Comparison of ENCODE assay signal across 8 cellular contexts in genomic region chr3:10758304-10759037, GRCh38. TPM values are rescaled to one million over a fixed set of nuclear protein-coding genes. Genes with fewer than 3 reads are reported as not detected.
A peak's percentile ranks its signal among the peaks of the same experiment; 100 is the strongest.
DNase-seq lines count a peak whose midpoint lies in the region; ATAC-seq, FAIRE-seq and TF ChIP-seq lines count a peak whose summit lies in the region.

No MANE protein-coding gene starts in this region.

- TF ChIP-seq POLR2A in GM12878 (IDR thresholded peaks at IDR 0.05; ENCODE audit: low read depth, low read length): no peak

- H3K79me2 ChIP-seq in SU-DHL-6 (ENCODE audit: insufficient read depth, low read length) (no peaks in the 10 kb centered on the region), GM12878 (ENCODE audit: control insufficient read depth, insufficient read depth, low read length) (no peaks in the 10 kb centered on the region)

- H3K36me3 ChIP-seq in CD4-positive, CD25-positive, alpha-beta regulatory T cell (ENCODE audit: control insufficient read depth, insufficient read depth, low read length): no peaks in the 10 kb centered on the region
- no peaks in the 10 kb centered on the region for H3K36me3 ChIP-seq in SU-DHL-6 (ENCODE audit: low read length)
- no peaks in the 10 kb centered on the region for H3K36me3 ChIP-seq in GM12878 (ENCODE audit: control insufficient read depth in 2 of 2, insufficient read depth in 2 of 2, low read length in 1 of 2)

- H3K27ac Mint-ChIP-seq in CD4-positive, CD25-positive, alpha-beta regulatory T cell: no peak overlapping the region

- ATAC-seq in CD4-positive, CD25-positive, alpha-beta regulatory T cell (ENCODE audit: low read depth in 2 of 2): peak; percentile 48 to 51
- ATAC-seq in GM19025 (IDR thresholded peaks at IDR 0.05; ENCODE audit: low read depth, unreplicated experiment) (peak; percentile 57), GM12878 (peak; percentile 96)

- peak; percentile 15 to 61 (median 33) for DNase-seq in CD4-positive, CD25-positive, alpha-beta regulatory T cell
- DNase-seq in LoVo (ENCODE audit: low spot score) (peak; percentile 75), GM12878 (ENCODE audit: low read depth, low spot score) (peak; percentile 16), iPS-NIHi11 (ENCODE audit: low spot score) (peak; percentile 85)
- DNase-seq in stimulated activated CD4-positive, alpha-beta T cell treated with anti-CD3 and anti-CD28 coated beads, Interleukin-12 subunit alpha, Interleukin-12 subunit beta, amount 100 ng/mL, for 24 hours (ENCODE audit: low read depth in 2 of 2): peak; percentile 12 to 33
- no peak for DNase-seq in effector CD8-positive, alpha-beta T cell (lab: John Stamatoyannopoulos, UW)

- peak; percentile 27 for TF ChIP-seq CTCF in SU-DHL-6 (IDR thresholded peaks at IDR 0.05; ENCODE audit: insufficient read depth, low read length, poor library complexity, severe bottlenecking)
- TF ChIP-seq CTCF in GM12878 (IDR thresholded peaks at IDR 0.05 in 2 of 3, conservative IDR thresholded peaks at IDR 0.05 in 1 of 3; ENCODE audit: control insufficient read depth in 2 of 3, extremely low read depth in 1 of 3, insufficient read depth in 1 of 3, low read depth in 3 of 3, low read length in 3 of 3): peak; percentile 67 to 86 (median 73)

- WGBS in GM12878 (ENCODE audit: insufficient coverage, insufficient replicate concordance, low lambda C conversion rate, missing lambda C conversion rate): 18% methylated on average over 14 of the region's 14 CpGs

- peaks cover 4% of the 10 kb centered on the region for H3K27me3 ChIP-seq in CD4-positive, CD25-positive, alpha-beta regulatory T cell (ENCODE audit: control insufficient read depth, insufficient read depth, low read length)
- H3K27me3 ChIP-seq in SU-DHL-6 (ENCODE audit: low read length) (no peaks in the 10 kb centered on the region), GM12878 (replicated peaks in 1 of 2; ENCODE audit: control insufficient read depth in 2 of 2, insufficient read depth in 2 of 2, low read length in 1 of 2) (0 out of 4 replicates have a peak, but pooled peaks cover 0 to 3% of the 10 kb centered on the region in 2 experiments)

- no peaks in the 10 kb centered on the region for H3K9me2 ChIP-seq in SU-DHL-6 (replicated peaks; ENCODE audit: insufficient read depth, low read length)

- H2AFZ ChIP-seq in SU-DHL-6 (ENCODE audit: low read depth, low read length, severe bottlenecking) (no peak overlapping the region), GM12878 (ENCODE audit: control insufficient read depth, low read depth, low read length) (no peak overlapping the region)

- no TSS peak for BruUV-seq in GM12878 (replicated peaks; lab: Mats Ljungman, UMichigan)

- no peak for FAIRE-seq in GM12878 (lab: Jason Lieb, UNC)

- POLR2A ChIA-PET in GM12878 (lab: Charles Lee): no interaction called here

- peaks cover 0 to 3% (median 0%) of the 10 kb centered on the region in 4 donors for H3K4me1 Mint-ChIP-seq in CD4-positive, CD25-positive, alpha-beta regulatory T cell

- CTCF ChIA-PET in GM12878 (lab: Yijun Ruan, JAX): interaction anchor here (0.6 to 3.7 kb wide), 20 partner anchors 10 to 633 kb away, joined by 3 to 26 read pairs (median 4); no protein-coding TSS in a partner anchor

- no peaks in the 10 kb centered on the region for H3F3A ChIP-seq in SU-DHL-6 (ENCODE audit: insufficient read depth)

- RAD21 ChIA-PET in GM12878 (lab: Charles Lee; ENCODE audit: unreplicated experiment): interaction anchor here (0.9 to 1.3 kb wide), 3 partner anchors 10 to 577 kb away, joined by 3 to 4 read pairs (median 3); no protein-coding TSS in a partner anchor

- no peak for TF ChIP-seq EP300 in GM12878 (IDR thresholded peaks at IDR 0.05; ENCODE audit: borderline replicate concordance in 1 of 2, control insufficient read depth in 1 of 2, low read depth in 2 of 2, low read length in 2 of 2)

- in situ Hi-C loops in GM12878 (cut with MboI): no loop called here

- intact Hi-C loops in GM12878 (cut with micrococcal nuclease; ENCODE audit: unreplicated experiment): loop anchor here (1.0 to 5.0 kb wide), 2 partner anchors 125 to 299 kb away; no protein-coding TSS in a partner anchor

- H3K4me2 ChIP-seq in SU-DHL-6 (ENCODE audit: low read depth, low read length, poor library complexity, severe bottlenecking): no peak overlapping the region
- H3K4me2 ChIP-seq in GM12878 (ENCODE audit: control insufficient read depth, insufficient read depth): no peak overlapping the region

- peak; percentile 86 for TF ChIP-seq RAD21 in GM12878 (IDR thresholded peaks at IDR 0.05; ENCODE audit: insufficient read depth, low read depth, low read length)

- H3K9me3 ChIP-seq in CD4-positive, CD25-positive, alpha-beta regulatory T cell (ENCODE audit: control insufficient read depth in 2 of 2, low read length in 2 of 2): no peaks in the 10 kb centered on the region
- H3K9me3 ChIP-seq in SU-DHL-6 (ENCODE audit: insufficient read depth, low read length) (no peaks in the 10 kb centered on the region), GM12878 (replicated peaks; ENCODE audit: control insufficient read depth, insufficient read depth, low read length) (no peaks in the 10 kb centered on the region)

- no peak overlapping the region for H3K4me3 ChIP-seq in CD4-positive, CD25-positive, alpha-beta regulatory T cell (ENCODE audit: low read depth, low read length)
- H3K4me3 ChIP-seq in SU-DHL-6 (ENCODE audit: insufficient read depth, low read length, poor library complexity, severe bottlenecking): no peak overlapping the region
- H3K4me3 ChIP-seq in GM12878: no peak overlapping the region

- H3K27me3 Mint-ChIP-seq in CD4-positive, CD25-positive, alpha-beta regulatory T cell: peaks cover 21% of the 10 kb centered on the region

- no peaks in the 10 kb centered on the region for H3K36me3 Mint-ChIP-seq in CD4-positive, CD25-positive, alpha-beta regulatory T cell

- H4K20me1 ChIP-seq in SU-DHL-6 (ENCODE audit: low read depth, low read length) (no peaks in the 10 kb centered on the region), GM12878 (ENCODE audit: control insufficient read depth, insufficient read depth) (no peaks in the 10 kb centered on the region)

- no peak overlapping the region for H3K9ac ChIP-seq in SU-DHL-6 (ENCODE audit: low read length)
- H3K9ac ChIP-seq in GM12878 (ENCODE audit: control insufficient read depth, insufficient read depth, low read length): no peak overlapping the region

- H3K27ac ChIP-seq in CD4-positive, CD25-positive, alpha-beta regulatory T cell (ENCODE audit: insufficient read depth, low read length, poor library complexity, severe bottlenecking): no peak overlapping the region
- no peak overlapping the region for H3K27ac ChIP-seq in SU-DHL-6 (ENCODE audit: low read depth, low read length)
- no peak overlapping the region for H3K27ac ChIP-seq in GM12878 (ENCODE audit: control insufficient read depth, insufficient read depth)

- peaks cover 0 to 2% (median under 1%) of the 10 kb centered on the region in 7 donors for H3K9me3 Mint-ChIP-seq in CD4-positive, CD25-positive, alpha-beta regulatory T cell

- SMC1A ChIA-PET in GM12878 (lab: Charles Lee; ENCODE audit: uncharacterized antibody, unreplicated experiment): interaction anchor here (1.0 kb wide), 1 partner anchor 9 kb away, joined by 4 read pairs; no protein-coding TSS in a partner anchor

- no peaks in the 10 kb centered on the region for H3K4me1 ChIP-seq in CD4-positive, CD25-positive, alpha-beta regulatory T cell (ENCODE audit: control insufficient read depth, insufficient read depth, low read length, poor library complexity, severe bottlenecking)
- no peaks in the 10 kb centered on the region for H3K4me1 ChIP-seq in GM12878 (ENCODE audit: control insufficient read depth, insufficient read depth, low read length)

- no peak overlapping the region for H3K4me3 Mint-ChIP-seq in CD4-positive, CD25-positive, alpha-beta regulatory T cell

TF ChIP-seq in GM12878, 131 proteins besides CTCF, POLR2A, EP300 and RAD21 (continues in another document):
- TF ChIP-seq, protein P1, sequence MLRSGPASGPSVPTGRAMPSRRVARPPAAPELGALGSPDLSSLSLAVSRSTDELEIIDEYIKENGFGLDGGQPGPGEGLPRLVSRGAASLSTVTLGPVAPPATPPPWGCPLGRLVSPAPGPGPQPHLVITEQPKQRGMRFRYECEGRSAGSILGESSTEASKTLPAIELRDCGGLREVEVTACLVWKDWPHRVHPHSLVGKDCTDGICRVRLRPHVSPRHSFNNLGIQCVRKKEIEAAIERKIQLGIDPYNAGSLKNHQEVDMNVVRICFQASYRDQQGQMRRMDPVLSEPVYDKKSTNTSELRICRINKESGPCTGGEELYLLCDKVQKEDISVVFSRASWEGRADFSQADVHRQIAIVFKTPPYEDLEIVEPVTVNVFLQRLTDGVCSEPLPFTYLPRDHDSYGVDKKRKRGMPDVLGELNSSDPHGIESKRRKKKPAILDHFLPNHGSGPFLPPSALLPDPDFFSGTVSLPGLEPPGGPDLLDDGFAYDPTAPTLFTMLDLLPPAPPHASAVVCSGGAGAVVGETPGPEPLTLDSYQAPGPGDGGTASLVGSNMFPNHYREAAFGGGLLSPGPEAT (IDR thresholded peaks at IDR 0.05; ENCODE audit: low read depth): no peak
- TF ChIP-seq E2F4 (IDR thresholded peaks at IDR 0.05; ENCODE audit: low read depth, low read length): 0 out of 2 replicates have a peak, but pooled peaks have one; percentile 17

RNA-seq across cellular contexts. Expression of gene SLC6A11, which starts 57.6 kb away (rescaled TPM):
- not detected for total RNA-seq in CD4-positive, CD25-positive, alpha-beta regulatory T cell
- polyA plus RNA-seq in CD4-positive, CD25-positive, alpha-beta regulatory T cell: not detected
- total RNA-seq in GM12878 (2013; cell fraction: nucleolus; rRNA removed): not detected in 2 replicates
- not detected in 2 replicates for total RNA-seq in GM12878 (2014; rRNA removed)
- not detected in 2 replicates for total RNA-seq in GM12878 (2014; rRNA removed; fragmentation: Illumina TruSeq; extraction: Trizol)
- total RNA-seq in GM12878 (2021): not detected in 2 replicates
- not detected for polyA plus RNA-seq in GM12878 (2011; ENCODE audit: low read depth)
- polyA plus RNA-seq in GM12878 (2011; rRNA removed): not detected in 2 replicates
- polyA plus RNA-seq in GM12878 (2011; cell fraction: cytosol; rRNA removed): not detected in 2 replicates
- polyA plus RNA-seq in GM12878 (2011; cell fraction: nucleus; rRNA removed): not detected in 2 replicates
- not detected in 2 replicates for polyA plus RNA-seq in GM12878 (2012)
- polyA plus RNA-seq in GM12878 (2014; fragmentation: Illumina TruSeq; extraction: Trizol): not detected in 2 replicates
- not detected for polyA plus RNA-seq in GM12878 (2014; fragmentation: Nextera tagmentation; extraction: Ambion mirVana)
- not detected in 2 replicates for polyA plus RNA-seq in GM12878 (2014; rRNA removed)
- polyA plus RNA-seq in GM12878 (2016; fragmentation: Nextera tagmentation; extraction: Ambion mirVana): not detected
- polyA minus RNA-seq in GM12878 (2011; rRNA and poly(A)+ RNA removed): not detected in 2 replicates
- not detected in 2 replicates for polyA minus RNA-seq in GM12878 (2011; cell fraction: cytosol; rRNA and poly(A)+ RNA removed)
- polyA minus RNA-seq in GM12878 (2011; cell fraction: nucleus; rRNA and poly(A)+ RNA removed): not detected in 2 replicates
